In the genomic region with DNA sequence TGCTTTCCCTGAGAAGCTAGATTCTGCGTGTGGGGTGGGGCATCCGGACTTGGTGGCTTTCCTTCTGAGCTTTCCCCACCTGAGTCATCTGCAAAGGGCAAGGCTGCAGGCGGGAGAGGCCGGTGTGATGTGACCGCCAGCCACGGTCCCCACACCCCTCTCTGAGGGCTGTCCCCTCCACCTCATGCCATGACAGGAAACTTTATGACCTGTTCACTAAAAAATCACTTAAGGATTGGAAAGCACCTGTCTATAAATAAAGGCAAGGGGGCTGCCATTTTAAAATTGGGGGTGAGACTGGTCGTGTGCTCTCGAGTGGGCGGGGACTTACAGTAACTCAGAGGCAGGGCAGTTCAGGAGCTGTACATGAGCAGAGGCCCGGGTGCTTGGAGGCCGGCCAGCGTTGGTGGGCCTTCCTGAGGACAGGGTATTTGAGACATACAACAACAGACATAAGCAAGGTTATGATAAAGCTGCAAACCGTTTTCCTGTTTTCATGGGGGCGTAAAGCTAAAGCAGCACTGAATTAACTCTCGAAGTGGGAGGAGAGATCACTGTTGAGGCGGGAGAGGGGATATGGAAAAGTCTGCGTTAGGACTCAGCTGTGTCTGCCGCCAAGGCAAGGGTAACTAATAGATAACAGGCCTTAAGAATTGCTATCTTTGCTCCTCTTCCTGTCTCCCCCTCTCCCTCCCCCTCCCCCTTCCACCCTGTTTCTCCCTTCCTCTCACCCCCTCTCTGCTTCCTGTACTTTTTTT, we compare ENCODE assay signal across 8 cellular contexts. TPM values are rescaled to one million over a fixed set of nuclear protein-coding genes. Genes with fewer than 3 reads are reported as not detected.
DNase-seq lines count a peak whose midpoint lies in the region; ATAC-seq lines count a peak whose summit lies in the region.

No MANE protein-coding gene starts in this region.

- no peaks in the 10 kb centered on the region for H3K36me3 Mint-ChIP-seq in activated naive CD4-positive, alpha-beta T cell treated with anti-CD3 and anti-CD28 coated beads, Interleukin-2, amount 50 U/mL, for 24 hours

- H3K27ac Mint-ChIP-seq in activated naive CD4-positive, alpha-beta T cell treated with anti-CD3 and anti-CD28 coated beads, Interleukin-2, amount 50 U/mL, for 24 hours: peak overlapping the region; percentile 99

- H3K9me3 Mint-ChIP-seq in activated naive CD4-positive, alpha-beta T cell treated with anti-CD3 and anti-CD28 coated beads, Interleukin-2, amount 50 U/mL, for 24 hours: no peaks in the 10 kb centered on the region

- DNase-seq in SHP77 treated with DMSO at 0.1 percent for 48 hours (lab: John Stamatoyannopoulos, UW) (peak; percentile 19), kidney tubule cell (ENCODE audit: low spot score) (peak; percentile 78), mesenteric fat pad (ENCODE audit: low spot score) (no peak), NCI-H1417 (lab: John Stamatoyannopoulos, UW) (no peak)
- DNase-seq in stimulated activated CD4-positive, alpha-beta T cell treated with anti-CD3 and anti-CD28 coated beads, TNF-alpha, amount 100 ng/mL, for 48 hours (ENCODE audit: low read depth in 3 of 3): peak; percentile 56 to 80 (median 70)

- no peaks in the 10 kb centered on the region for H3K27me3 Mint-ChIP-seq in activated naive CD4-positive, alpha-beta T cell treated with anti-CD3 and anti-CD28 coated beads, Interleukin-2, amount 50 U/mL, for 24 hours

- H3K4me3 Mint-ChIP-seq in activated naive CD4-positive, alpha-beta T cell treated with anti-CD3 and anti-CD28 coated beads, Interleukin-2, amount 50 U/mL, for 24 hours: peak overlapping the region; percentile 85

- peaks cover 92% of the 10 kb centered on the region for H3K4me1 Mint-ChIP-seq in activated naive CD4-positive, alpha-beta T cell treated with anti-CD3 and anti-CD28 coated beads, Interleukin-2, amount 50 U/mL, for 24 hours

- ATAC-seq in GM18498 (IDR thresholded peaks at IDR 0.05; ENCODE audit: unreplicated experiment) (peak; percentile 50), HG02852 (IDR thresholded peaks at IDR 0.05; ENCODE audit: unreplicated experiment) (peak; percentile 55)

RNA-seq across cellular contexts. Expression of a gene that starts 16.1 kb away (rescaled TPM):
- total RNA-seq in mesenteric fat pad: 55.6 TPM

RNA-seq across cellular contexts. Expression of a gene that starts 45.4 kb away (rescaled TPM):
- total RNA-seq in mesenteric fat pad: 17.4 TPM

Comparison
In these comparisons a context has a peak if more than half of its experiments do, and no peak if none do; other contexts are left out.
1. DNase-seq: peak in SHP77 treated with DMSO at 0.1 percent for 48 hours (single experiment), kidney tubule cell (single experiment) and stimulated activated CD4-positive, alpha-beta T cell treated with anti-CD3 and anti-CD28 coated beads, TNF-alpha, amount 100 ng/mL, for 48 hours (3 of 3); none in mesenteric fat pad (single experiment) and NCI-H1417 (0 of 3).